Comparison of ENCODE assay signal across 8 cellular contexts in the genomic region with DNA sequence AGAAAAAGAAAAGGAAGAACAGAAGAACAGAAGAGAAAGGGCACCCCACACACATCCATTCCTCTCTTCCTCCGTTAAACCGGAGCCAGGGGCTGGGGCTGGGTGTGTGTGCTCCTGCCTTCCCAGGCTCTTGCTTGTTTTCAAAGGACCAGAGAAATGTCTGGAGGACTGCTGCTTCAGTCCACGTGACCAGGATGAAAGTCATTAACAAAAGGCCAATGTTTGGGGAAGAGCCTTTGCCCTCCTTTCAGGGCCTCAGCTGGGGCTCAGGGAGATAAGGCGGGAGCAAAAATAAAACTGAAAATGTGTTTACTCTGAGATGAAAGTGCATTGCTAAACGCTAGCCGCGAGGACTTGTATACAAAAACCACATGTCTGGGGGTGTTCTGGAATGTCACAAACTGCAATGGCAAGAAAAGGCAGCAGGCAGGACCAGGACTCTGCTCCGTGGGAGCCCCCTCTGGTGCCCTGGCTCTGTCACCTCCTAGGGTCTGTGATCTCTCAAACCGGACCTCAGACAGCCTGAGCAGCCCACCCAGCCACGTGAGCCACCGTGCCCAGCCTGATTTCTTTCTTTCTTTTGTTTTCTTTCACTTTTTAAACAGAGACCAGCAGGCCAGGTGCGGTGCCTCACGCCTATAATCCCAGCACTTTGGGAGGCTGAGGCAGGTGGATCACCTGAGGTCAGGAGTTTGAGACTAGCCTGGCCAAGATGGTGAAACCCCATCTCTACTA. TPM values are rescaled to one million over a fixed set of nuclear protein-coding genes. Genes with fewer than 3 reads are reported as not detected.
DNase-seq lines count a peak whose midpoint lies in the region; ATAC-seq and TF ChIP-seq lines count a peak whose summit lies in the region.

No MANE protein-coding gene starts in this region.

- no peaks in the 10 kb centered on the region for H3K79me2 ChIP-seq in MM.1S (ENCODE audit: low read length)

- DNase-seq in DMS79 treated with DMSO at 0.1 percent for 48 hours (lab: John Stamatoyannopoulos, UW) (peak; percentile 28), MM.1S (peak; percentile 84), aorta (no peak), HuH-7.5 (ENCODE audit: low spot score) (no peak)

- H3K27me3 Mint-ChIP-seq in dendritic cell treated with granulocyte-macrophage colony-stimulating factor and Interleukin-4, amounts not matched to agents 40 ng/mL and 50 ng/mL, for 4 days, result no peaks in the 10 kb centered on the region

- H3K9me3 ChIP-seq in MM.1S (replicated peaks; ENCODE audit: insufficient read depth, low read length), result no peaks in the 10 kb centered on the region
- no peaks in the 10 kb centered on the region for H3K9me3 ChIP-seq in mucosa of rectum (ENCODE audit: control insufficient read depth in 2 of 2, low read length in 2 of 2)
- H3K9me3 ChIP-seq in aorta (ENCODE audit: control insufficient read depth, low read length), result no peaks in the 10 kb centered on the region

- peaks cover 28% of the 10 kb centered on the region for H3F3A ChIP-seq in MM.1S (ENCODE audit: insufficient read depth, low read length)

- H3K4me3 Mint-ChIP-seq in dendritic cell treated with granulocyte-macrophage colony-stimulating factor and Interleukin-4, amounts not matched to agents 40 ng/mL and 50 ng/mL, for 4 days, result no peak overlapping the region

- peaks cover 27% of the 10 kb centered on the region for H3K4me1 Mint-ChIP-seq in dendritic cell treated with granulocyte-macrophage colony-stimulating factor and Interleukin-4, amounts not matched to agents 40 ng/mL and 50 ng/mL, for 4 days (ENCODE audit: low read depth)

- H3K9me2 ChIP-seq in MM.1S (replicated peaks; ENCODE audit: insufficient read depth, low read length), result no peaks in the 10 kb centered on the region

- H3K9me3 Mint-ChIP-seq in dendritic cell treated with granulocyte-macrophage colony-stimulating factor and Interleukin-4, amounts not matched to agents 40 ng/mL and 50 ng/mL, for 4 days, result no peaks in the 10 kb centered on the region

- TF ChIP-seq POLR2A in GM18505 (IDR thresholded peaks at IDR 0.05; ENCODE audit: borderline replicate concordance, extremely low read depth, insufficient read depth, insufficient read length), result no peak

- H3K9ac ChIP-seq in MM.1S (ENCODE audit: low read length) (peak overlapping the region; percentile 20; the same call in 1 of the 2 replicates), mucosa of rectum (ENCODE audit: low read depth in 1 of 2, low read length in 2 of 2) (peak overlapping the region; percentile 60 to 65)

- ATAC-seq in aorta (ENCODE audit: low FRiP score) (peak; percentile 68), HG03175 (IDR thresholded peaks at IDR 0.05; ENCODE audit: unreplicated experiment) (no peak), GM18505 (IDR thresholded peaks at IDR 0.05; ENCODE audit: unreplicated experiment) (no peak)

- peak overlapping the region; percentile 25 for H3K27ac Mint-ChIP-seq in dendritic cell treated with granulocyte-macrophage colony-stimulating factor and Interleukin-4, amounts not matched to agents 40 ng/mL and 50 ng/mL, for 4 days

- no peaks in the 10 kb centered on the region for H4K20me1 ChIP-seq in MM.1S (ENCODE audit: insufficient read depth, low read length)

- 56 to 58% methylated on average over 13 of the region's 13 CpGs for WGBS in aorta, 2 donors

- peak overlapping the region; percentile 40; the same call in 1 of the 2 replicates for H3K27ac ChIP-seq in MM.1S (ENCODE audit: low read length)
- peak overlapping the region; percentile 77 to 90 for H3K27ac ChIP-seq in mucosa of rectum (ENCODE audit: low read depth in 2 of 2, low read length in 2 of 2)
- H3K27ac ChIP-seq in aorta (ENCODE audit: low read depth in 1 of 2, low read length in 2 of 2), result no peak overlapping the region

- H3K4me3 ChIP-seq in MM.1S (ENCODE audit: low read length) (peak overlapping the region; percentile 18), mucosa of rectum (ENCODE audit: low read length in 2 of 2) (peak overlapping the region; percentile 60 to 73), aorta (ENCODE audit: low read length in 2 of 2) (no peak overlapping the region)

- H3K4me2 ChIP-seq in MM.1S (ENCODE audit: low read depth, low read length), result peak overlapping the region; percentile 42; the same call in 1 of the 2 replicates

- intact Hi-C loops in dendritic cell treated with granulocyte-macrophage colony-stimulating factor and Interleukin-4, amounts not matched to agents 40 ng/mL and 50 ng/mL, for 4 days (cut with micrococcal nuclease), result no loop called here
- intact Hi-C loops in aorta (cut with DNase I), result no loop called here

- no peaks in the 10 kb centered on the region for H3K36me3 ChIP-seq in MM.1S (replicated peaks; ENCODE audit: insufficient read depth, low read length)
- no peaks in the 10 kb centered on the region for H3K36me3 ChIP-seq in mucosa of rectum (ENCODE audit: control insufficient read depth in 2 of 2, insufficient read depth in 2 of 2, low read length in 2 of 2)
- no peaks in the 10 kb centered on the region for H3K36me3 ChIP-seq in aorta (ENCODE audit: control insufficient read depth in 1 of 2, insufficient read depth in 2 of 2, low read length in 1 of 2)

- TF ChIP-seq CTCF in MM.1S (IDR thresholded peaks at IDR 0.05; ENCODE audit: low read length), result no peak

- no peaks in the 10 kb centered on the region for H3K36me3 Mint-ChIP-seq in dendritic cell treated with granulocyte-macrophage colony-stimulating factor and Interleukin-4, amounts not matched to agents 40 ng/mL and 50 ng/mL, for 4 days (ENCODE audit: low read depth)

- H3K4me1 ChIP-seq in MM.1S (ENCODE audit: low read length) (peaks cover 21% of the 10 kb centered on the region), mucosa of rectum (ENCODE audit: control insufficient read depth in 2 of 2, insufficient read depth in 2 of 2, low read length in 2 of 2) (peaks cover 26 to 30% of the 10 kb centered on the region in 2 donors), aorta (ENCODE audit: control insufficient read depth in 1 of 2, insufficient read depth in 2 of 2, low read length in 2 of 2) (no peaks in the 10 kb centered on the region)

- H2AFZ ChIP-seq in MM.1S (ENCODE audit: low read length), result 0 out of 2 replicates have a peak overlapping the region, but pooled peaks have one; percentile 42

- peaks cover 13% of the 10 kb centered on the region for H3K27me3 ChIP-seq in MM.1S (replicated peaks; ENCODE audit: insufficient read depth, low read length)
- no peaks in the 10 kb centered on the region for H3K27me3 ChIP-seq in mucosa of rectum (ENCODE audit: control insufficient read depth in 2 of 2, insufficient read depth in 2 of 2, low read length in 2 of 2)
- no peaks in the 10 kb centered on the region for H3K27me3 ChIP-seq in aorta (ENCODE audit: control insufficient read depth in 1 of 2, insufficient read depth in 2 of 2, low read length in 1 of 2)

RNA-seq across cellular contexts. Expression of a gene that starts 31.6 kb away (rescaled TPM):
- total RNA-seq in aorta, result 1,000 to 10,000 TPM; 1,564 to 1,890 TPM
- polyA plus RNA-seq in aorta, result 100 to 1,000 TPM; 170 to 572 TPM

Comparison
In these comparisons a context has a peak if more than half of its experiments do, and no peak if none do; other contexts are left out.
1. DNase-seq: peak in DMS79 treated with DMSO at 0.1 percent for 48 hours (single experiment) and MM.1S (single experiment); none in aorta (0 of 2) and HuH-7.5 (single experiment).
2. H3K27ac ChIP-seq: peak in MM.1S (single experiment) and mucosa of rectum (2 of 2); none in aorta (0 of 2).
3. H3K4me3 ChIP-seq: peak in MM.1S (single experiment) and mucosa of rectum (2 of 2); none in aorta (0 of 2).